8 cellular contexts compared by ENCODE assay signal in the genomic region with DNA sequence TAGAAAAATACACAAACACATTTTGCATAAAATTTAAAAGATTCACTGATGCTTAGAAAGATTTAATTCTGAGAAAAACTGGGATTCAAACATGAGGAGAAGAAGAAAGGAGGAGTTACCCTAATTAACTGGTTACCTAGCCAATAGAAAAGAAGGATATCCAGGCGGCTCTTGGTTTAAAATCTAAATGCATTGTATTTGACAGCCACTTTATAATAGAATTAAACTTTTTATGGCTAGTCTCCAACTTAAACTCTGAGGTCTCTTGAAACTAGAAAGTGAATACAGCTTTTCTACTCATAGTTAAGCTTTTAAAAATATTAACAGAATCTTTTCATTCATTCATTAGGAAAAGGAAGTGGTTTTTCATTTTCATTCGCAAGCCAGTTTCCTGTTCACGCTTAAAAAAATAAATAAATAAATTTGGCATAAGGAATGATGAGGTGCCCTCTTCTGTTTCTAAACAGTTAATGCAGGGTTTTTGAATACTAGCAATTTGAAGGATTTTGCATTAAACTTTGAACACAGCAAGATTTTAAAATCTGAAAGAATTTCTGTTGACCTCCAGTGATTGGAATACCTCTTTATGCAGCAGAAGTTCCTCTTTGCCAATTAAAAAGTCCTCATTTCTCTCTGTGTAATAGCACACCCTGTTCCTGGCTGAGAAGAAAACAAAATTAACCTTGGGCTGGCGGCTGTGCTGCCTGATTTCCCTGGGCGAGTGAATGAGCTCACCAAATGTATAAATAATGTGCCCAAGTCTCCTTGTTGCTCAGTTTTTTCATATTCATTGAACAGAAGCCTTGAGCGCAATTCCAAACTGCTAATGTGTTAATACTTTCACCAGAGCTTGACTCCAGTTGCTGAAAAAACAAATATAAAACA.
DNase-seq lines count a peak whose midpoint lies in the region; ATAC-seq lines count a peak whose summit lies in the region.

No MANE protein-coding gene starts in this region.

- H3K4me1 Mint-ChIP-seq in activated T-helper 17 cell treated with anti-CD3 and anti-CD28 coated beads, Interleukin-2, amount 50 U/mL, for 72 hours, result peaks cover 10% of the 10 kb centered on the region

- no peak overlapping the region for H3K4me3 Mint-ChIP-seq in activated T-helper 17 cell treated with anti-CD3 and anti-CD28 coated beads, Interleukin-2, amount 50 U/mL, for 72 hours

- ATAC-seq in HG02588 (IDR thresholded peaks at IDR 0.05; ENCODE audit: unreplicated experiment), result peak; percentile 24
- ATAC-seq in activated T-helper 17 cell treated with anti-CD3 and anti-CD28 coated beads, Interleukin-2, amount 50 U/mL, for 72 hours (replicated peaks), result no peak
- peak; percentile 75 for ATAC-seq in left ventricle myocardium superior
- ATAC-seq in activated naive CD4-positive, alpha-beta T cell treated with anti-CD3 and anti-CD28 coated beads, Interleukin-2, amount 50 U/mL, for 72 hours, result no peak

- H3K9me3 Mint-ChIP-seq in activated T-helper 17 cell treated with anti-CD3 and anti-CD28 coated beads, Interleukin-2, amount 50 U/mL, for 72 hours, result no peaks in the 10 kb centered on the region
- no peaks in the 10 kb centered on the region for H3K9me3 Mint-ChIP-seq in activated naive CD4-positive, alpha-beta T cell treated with anti-CD3 and anti-CD28 coated beads, Interleukin-2, amount 50 U/mL, for 72 hours

- DNase-seq in NCI-H1092 treated with DMSO at 0.1 percent for 48 hours (lab: John Stamatoyannopoulos, UW) (peak; percentile 54), NCI-H1092 (lab: John Stamatoyannopoulos, UW) (no peak), NCI-H1436 treated with DMSO at 0.1 percent for 48 hours (lab: John Stamatoyannopoulos, UW) (peak; percentile 23), left ventricle myocardium superior (no peak), superior temporal gyrus (ENCODE audit: extremely low spot score) (peak; percentile 68)
- no peak for DNase-seq in activated naive CD4-positive, alpha-beta T cell treated with anti-CD3 and anti-CD28 coated beads, Interleukin-2, amount 50 U/mL, for 72 hours (ENCODE audit: low spot score in 2 of 2)

- H3K27ac Mint-ChIP-seq in activated T-helper 17 cell treated with anti-CD3 and anti-CD28 coated beads, Interleukin-2, amount 50 U/mL, for 72 hours, result peak overlapping the region; percentile 20
- H3K27ac Mint-ChIP-seq in activated naive CD4-positive, alpha-beta T cell treated with anti-CD3 and anti-CD28 coated beads, Interleukin-2, amount 50 U/mL, for 72 hours, result no peak overlapping the region

- no peaks in the 10 kb centered on the region for H3K27me3 Mint-ChIP-seq in activated T-helper 17 cell treated with anti-CD3 and anti-CD28 coated beads, Interleukin-2, amount 50 U/mL, for 72 hours

- intact Hi-C loops in left ventricle myocardium superior (cut with micrococcal nuclease), result loop anchor here (5.0 kb wide), 1 partner anchor 524 kb away; no protein-coding TSS in a partner anchor

- no peaks in the 10 kb centered on the region for H3K36me3 Mint-ChIP-seq in activated T-helper 17 cell treated with anti-CD3 and anti-CD28 coated beads, Interleukin-2, amount 50 U/mL, for 72 hours (ENCODE audit: low read depth)
- no peaks in the 10 kb centered on the region for H3K36me3 Mint-ChIP-seq in activated naive CD4-positive, alpha-beta T cell treated with anti-CD3 and anti-CD28 coated beads, Interleukin-2, amount 50 U/mL, for 72 hours

Comparison
In these comparisons a context has a peak if more than half of its experiments do, and no peak if none do; other contexts are left out.
1. DNase-seq: peak in NCI-H1092 treated with DMSO at 0.1 percent for 48 hours (single experiment), NCI-H1436 treated with DMSO at 0.1 percent for 48 hours (single experiment) and superior temporal gyrus (single experiment); none in NCI-H1092 (single experiment), left ventricle myocardium superior (single experiment) and activated naive CD4-positive, alpha-beta T cell treated with anti-CD3 and anti-CD28 coated beads, Interleukin-2, amount 50 U/mL, for 72 hours (0 of 2).
2. ATAC-seq: peak in HG02588 (single experiment) and left ventricle myocardium superior (single experiment); none in activated T-helper 17 cell treated with anti-CD3 and anti-CD28 coated beads, Interleukin-2, amount 50 U/mL, for 72 hours (single experiment) and activated naive CD4-positive, alpha-beta T cell treated with anti-CD3 and anti-CD28 coated beads, Interleukin-2, amount 50 U/mL, for 72 hours (0 of 2).